Comparison of ENCODE assay signal across 18 cellular contexts in genomic region chr10:125554016-125554703, GRCh38.
"Had no signal": no experiment of that assay in that cellular context is flagged by ENCODE, and none has a peak within 500 bp of the region (broad histone marks: within the 10 kb centered on the region; RNA-seq: fewer than 3 reads in every experiment).

No MANE protein-coding gene starts in this region.

- H3K36me3 ChIP-seq: gastroesophageal sphincter, left ventricle myocardium inferior, lower lobe of right lung, spleen, upper lobe of left lung, uterus had no signal

- H3K4me3 ChIP-seq: dorsolateral prefrontal cortex, gastroesophageal sphincter, left ventricle myocardium inferior, lower lobe of right lung, spleen, upper lobe of left lung, uterus had no signal

- H3K4me1 Mint-ChIP-seq: memory B cell, naive B cell had no signal

- H3K27ac ChIP-seq: dorsolateral prefrontal cortex, gastroesophageal sphincter, left ventricle myocardium inferior, lower lobe of right lung, spleen, upper lobe of left lung, uterus had no signal

- H3K4me3 Mint-ChIP-seq: memory B cell, nephron had no signal

- H3K27me3 ChIP-seq: gastroesophageal sphincter, upper lobe of left lung, uterus had no signal

- H3K27ac Mint-ChIP-seq: memory B cell, naive B cell, nephron had no signal

- H3K9me3 ChIP-seq: uterus had no signal

- DNase-seq: cortex of kidney; dorsolateral prefrontal cortex; effector CD8-positive, alpha-beta T cell; glutamatergic neuron; left ventricle myocardium inferior; lower lobe of right lung; midbrain; naive B cell; posterior cingulate gyrus; spleen; stimulated activated naive CD4-positive, alpha-beta T cell treated with Interleukin-2 at 50 U/mL for 16 hours; upper lobe of left lung; uterus had no signal

- H3K36me3 Mint-ChIP-seq: memory B cell, naive B cell had no signal

- H3K4me1 ChIP-seq: left ventricle myocardium inferior, lower lobe of right lung, spleen, uterus had no signal

- ATAC-seq: esophagus mucosa, gastroesophageal sphincter, lower lobe of right lung, sciatic nerve had no signal
